8 cellular contexts compared by ENCODE assay signal in the genomic region with DNA sequence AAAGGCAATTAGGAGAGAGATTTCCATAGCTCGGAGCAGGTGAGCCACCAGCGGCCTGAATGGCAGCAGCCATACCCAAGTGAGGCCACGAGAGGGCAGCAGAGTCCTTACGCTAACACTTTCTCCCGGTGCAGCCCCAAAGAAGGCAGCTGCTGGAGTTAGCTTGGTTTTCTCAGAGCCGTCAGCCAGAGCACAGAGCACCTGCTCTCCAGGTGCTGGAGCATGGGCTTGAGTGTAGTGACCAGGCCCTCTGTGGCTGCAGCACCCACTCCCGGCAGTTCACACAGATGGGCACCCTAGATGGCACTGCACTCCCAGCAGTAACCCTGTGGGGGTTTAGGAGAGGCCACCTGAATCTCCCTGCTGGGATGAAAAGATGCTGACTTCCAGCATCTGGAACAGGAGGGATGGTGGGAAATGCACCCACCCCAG. TPM values are rescaled to one million over a fixed set of nuclear protein-coding genes. Genes with fewer than 3 reads are reported as not detected.
A peak's percentile ranks its signal among the peaks of the same experiment; 100 is the strongest.
DNase-seq lines count a peak whose midpoint lies in the region; ATAC-seq and TF ChIP-seq lines count a peak whose summit lies in the region.

No MANE protein-coding gene starts in this region.

- H3K9me3 Mint-ChIP-seq in CD14-positive monocyte: no peaks in the 10 kb centered on the region
- no peaks in the 10 kb centered on the region for H3K9me3 Mint-ChIP-seq in activated T-cell treated with anti-CD3 and anti-CD28 coated beads, Interleukin-2, amount 50 U/mL, for 72 hours
- H3K9me3 Mint-ChIP-seq in nephron progenitor cell: no peaks in the 10 kb centered on the region
- no peaks in the 10 kb centered on the region for H3K9me3 Mint-ChIP-seq in stimulated activated naive CD8-positive, alpha-beta T cell treated with anti-CD3 and anti-CD28 coated beads, Interleukin-15, Interleukin-2, amounts not matched to agents 100 ng/mL and 50 ng/mL, for 24 hours

- no peaks in the 10 kb centered on the region for H3K27me3 ChIP-seq in Peyer's patch

- intact Hi-C loops in CD14-positive monocyte (cut with micrococcal nuclease): loop anchor here (1.0 to 10.0 kb wide), 2 partner anchors 52 to 251 kb away; no protein-coding TSS in a partner anchor

- no peak overlapping the region for H3K4me3 Mint-ChIP-seq in CD14-positive monocyte
- H3K4me3 Mint-ChIP-seq in activated T-cell treated with anti-CD3 and anti-CD28 coated beads, Interleukin-2, amount 50 U/mL, for 72 hours: peak overlapping the region; percentile 15 to 24
- no peak overlapping the region for H3K4me3 Mint-ChIP-seq in nephron progenitor cell
- H3K4me3 Mint-ChIP-seq in stimulated activated naive CD8-positive, alpha-beta T cell treated with anti-CD3 and anti-CD28 coated beads, Interleukin-15, Interleukin-2, amounts not matched to agents 100 ng/mL and 50 ng/mL, for 24 hours: peak overlapping the region; percentile 23

- ATAC-seq in GM21423 (IDR thresholded peaks at IDR 0.05; ENCODE audit: unreplicated experiment): peak; percentile 68
- ATAC-seq in activated T-cell treated with anti-CD3 and anti-CD28 coated beads, Interleukin-2, amount 50 U/mL, for 72 hours (replicated peaks in 1 of 2): peak; percentile 83 to 86

- TF ChIP-seq CTCF in CD14-positive monocyte (IDR thresholded peaks at IDR 0.05): peak; percentile 98
- peak; percentile 98 for TF ChIP-seq CTCF in LNCaP clone FGC (IDR thresholded peaks at IDR 0.05; ENCODE audit: control insufficient read depth, extremely low read depth, insufficient read depth)
- peak; percentile 94 to 99 (median 99) for TF ChIP-seq CTCF in Peyer's patch (IDR thresholded peaks at IDR 0.05)
- TF ChIP-seq CTCF in nephron progenitor cell (IDR thresholded peaks at IDR 0.05): peak; percentile 98

- H3K4me1 ChIP-seq in Peyer's patch: peaks cover 0 to 22% (median 12%) of the 10 kb centered on the region in 4 donors

- TF ChIP-seq POLR2A in Peyer's patch (IDR thresholded peaks at IDR 0.05): no peak

- H3K27ac Mint-ChIP-seq in CD14-positive monocyte (peak overlapping the region in 1 of 7 donors; percentile 30), nephron progenitor cell (no peak overlapping the region)
- no peak overlapping the region for H3K27ac Mint-ChIP-seq in activated T-cell treated with anti-CD3 and anti-CD28 coated beads, Interleukin-2, amount 50 U/mL, for 72 hours
- H3K27ac Mint-ChIP-seq in stimulated activated naive CD8-positive, alpha-beta T cell treated with anti-CD3 and anti-CD28 coated beads, Interleukin-15, Interleukin-2, amounts not matched to agents 100 ng/mL and 50 ng/mL, for 24 hours: no peak overlapping the region

- peaks cover 13% of the 10 kb centered on the region for H3K4me1 Mint-ChIP-seq in CD14-positive monocyte
- H3K4me1 Mint-ChIP-seq in activated T-cell treated with anti-CD3 and anti-CD28 coated beads, Interleukin-2, amount 50 U/mL, for 72 hours (ENCODE audit: low read depth): peaks cover 39% of the 10 kb centered on the region
- peaks cover 45% of the 10 kb centered on the region for H3K4me1 Mint-ChIP-seq in nephron progenitor cell
- H3K4me1 Mint-ChIP-seq in stimulated activated naive CD8-positive, alpha-beta T cell treated with anti-CD3 and anti-CD28 coated beads, Interleukin-15, Interleukin-2, amounts not matched to agents 100 ng/mL and 50 ng/mL, for 24 hours (ENCODE audit: low read depth): peaks cover 39% of the 10 kb centered on the region

- no peak overlapping the region for H3K4me3 ChIP-seq in LNCaP clone FGC (ENCODE audit: low read depth, low read length)
- peak overlapping the region in 1 of 4 donors; percentile 18 for H3K4me3 ChIP-seq in Peyer's patch

- peaks cover 2 to 5% (median 3%) of the 10 kb centered on the region in 3 donors for H3K27me3 Mint-ChIP-seq in CD14-positive monocyte (ENCODE audit: low read depth in 3 of 3)
- H3K27me3 Mint-ChIP-seq in activated T-cell treated with anti-CD3 and anti-CD28 coated beads, Interleukin-2, amount 50 U/mL, for 72 hours (ENCODE audit: low read depth): no peaks in the 10 kb centered on the region
- H3K27me3 Mint-ChIP-seq in nephron progenitor cell (ENCODE audit: low read depth, poor library complexity): peaks cover 9% of the 10 kb centered on the region
- H3K27me3 Mint-ChIP-seq in stimulated activated naive CD8-positive, alpha-beta T cell treated with anti-CD3 and anti-CD28 coated beads, Interleukin-15, Interleukin-2, amounts not matched to agents 100 ng/mL and 50 ng/mL, for 24 hours: no peaks in the 10 kb centered on the region

- H3K9me3 ChIP-seq in Peyer's patch: no peaks in the 10 kb centered on the region

- peak overlapping the region in 2 of 4 donors; percentile 41 to 55 for H3K27ac ChIP-seq in Peyer's patch

- H3K36me3 Mint-ChIP-seq in CD14-positive monocyte (peaks cover 0 to 2% of the 10 kb centered on the region in 2 donors), nephron progenitor cell (ENCODE audit: low read depth) (no peaks in the 10 kb centered on the region)
- H3K36me3 Mint-ChIP-seq in activated T-cell treated with anti-CD3 and anti-CD28 coated beads, Interleukin-2, amount 50 U/mL, for 72 hours (ENCODE audit: insufficient read depth in 2 of 2): no peaks in the 10 kb centered on the region
- H3K36me3 Mint-ChIP-seq in stimulated activated naive CD8-positive, alpha-beta T cell treated with anti-CD3 and anti-CD28 coated beads, Interleukin-15, Interleukin-2, amounts not matched to agents 100 ng/mL and 50 ng/mL, for 24 hours (ENCODE audit: low read depth): peaks cover 12% of the 10 kb centered on the region

- peak; percentile 82 for DNase-seq in CD14-positive monocyte (ENCODE audit: low spot score)
- peak; percentile 39 for DNase-seq in LNCaP clone FGC (ENCODE audit: low read depth)
- peak; percentile 85 to 96 (median 89) for DNase-seq in Peyer's patch
- peak; percentile 83 to 84 for DNase-seq in activated T-cell treated with anti-CD3 and anti-CD28 coated beads, Interleukin-2, amount 50 U/mL, for 72 hours
- peak; percentile 75 for DNase-seq in fibroblast of peridontal ligament (ENCODE audit: extremely low read depth)
- peak; percentile 90 for DNase-seq in nephron progenitor cell

- no peaks in the 10 kb centered on the region for H3K36me3 ChIP-seq in Peyer's patch

RNA-seq across cellular contexts. Expression of a gene that starts 45.8 kb away (rescaled TPM):
- under 1 TPM in 1 of 2 donors, not detected in 1; 0.27 TPM for polyA plus RNA-seq in CD14-positive monocyte
- 1 to 10 TPM in 2 of 4 donors, under 1 TPM in 2; 0.53 to 4.1 (median 1.1) TPM for total RNA-seq in Peyer's patch
- 1 to 10 TPM; 4.5 to 5.8 TPM for total RNA-seq in activated T-cell treated with anti-CD3 and anti-CD28 coated beads, Interleukin-2, amount 50 U/mL, for 72 hours

RNA-seq across cellular contexts. Expression of a gene that starts 48.0 kb away (rescaled TPM):
- 10 to 100 TPM in 1 of 2 donors, 1 to 10 TPM in 1; 9.1 to 21.9 TPM for polyA plus RNA-seq in CD14-positive monocyte
- 10 to 100 TPM; 22.0 to 40.0 (median 30.9) TPM for total RNA-seq in Peyer's patch
- total RNA-seq in activated T-cell treated with anti-CD3 and anti-CD28 coated beads, Interleukin-2, amount 50 U/mL, for 72 hours: 1 to 10 TPM; 5.4 to 5.7 TPM

Comparison
In these comparisons a context has a peak if more than half of its experiments do, and no peak if none do; other contexts are left out.
1. DNase-seq: peak in every context shown above with its lines; median percentile 90 in nephron progenitor cell; 89 in Peyer's patch; 84 in activated T-cell treated with anti-CD3 and anti-CD28 coated beads, Interleukin-2, amount 50 U/mL, for 72 hours; 82 in CD14-positive monocyte; 75 in fibroblast of peridontal ligament; 39 in LNCaP clone FGC.
2. H3K4me3 Mint-ChIP-seq: peak in activated T-cell treated with anti-CD3 and anti-CD28 coated beads, Interleukin-2, amount 50 U/mL, for 72 hours (2 of 2) and stimulated activated naive CD8-positive, alpha-beta T cell treated with anti-CD3 and anti-CD28 coated beads, Interleukin-15, Interleukin-2, amounts not matched to agents 100 ng/mL and 50 ng/mL, for 24 hours (single experiment); none in CD14-positive monocyte (0 of 2) and nephron progenitor cell (single experiment).
3. Peak in every context shown above with its lines, with median percentiles within 50 percentile points of each other: CTCF ChIP-seq.